In genomic region chr2:112481528-112482228, GRCh38 we compare ENCODE assay signal across 8 cellular contexts. TPM values are rescaled to one million over a fixed set of nuclear protein-coding genes. Genes with fewer than 3 reads are reported as not detected.
DNase-seq lines count a peak whose midpoint lies in the region; ATAC-seq and TF ChIP-seq lines count a peak whose summit lies in the region.

TTL (plus strand) TSS chr2:112482156; CDS start chr2:112482345, 189 bp downstream.

- peak within 1 kb of the TSS; percentile 95 for H3K4me3 Mint-ChIP-seq in activated CD4-positive, alpha-beta T cell treated with anti-CD3 and anti-CD28 coated beads, Interleukin-2, amount 10 ng/mL, durations not matched to agents 24 days and 14 days

- TF ChIP-seq CTCF in left lung (IDR thresholded peaks at IDR 0.05) = no peak

- peaks cover 40% of the 10 kb centered on the region for H3K4me1 Mint-ChIP-seq in activated CD4-positive, alpha-beta T cell treated with anti-CD3 and anti-CD28 coated beads, Interleukin-2, amount 10 ng/mL, durations not matched to agents 24 days and 14 days

- peak; percentile 88 for DNase-seq in NCI-H345 (lab: John Stamatoyannopoulos, UW)
- DNase-seq in activated CD4-positive, alpha-beta T cell treated with anti-CD3 and anti-CD28 coated beads, Interleukin-2, amount 10 ng/mL, durations not matched to agents 24 days and 14 days = peak; percentile 96
- DNase-seq in dedifferentiated amniotic fluid mesenchymal stem cell (ENCODE audit: extremely low spot score) = peak; percentile 49
- DNase-seq in left lung = peak; percentile 80 to 96
- peak; percentile 78 for DNase-seq in stimulated activated CD4-positive, alpha-beta T cell treated with anti-CD3 and anti-CD28 coated beads, Interleukin-2, amount 100 ng/mL, for 4 hours (ENCODE audit: low read depth)

- no peaks in the 10 kb centered on the region for H3K9me3 Mint-ChIP-seq in activated CD4-positive, alpha-beta T cell treated with anti-CD3 and anti-CD28 coated beads, Interleukin-2, amount 10 ng/mL, durations not matched to agents 24 days and 14 days

- H3K79me2 ChIP-seq in ACC112 (ENCODE audit: control insufficient read depth, insufficient read depth, low read length, unreplicated experiment) = peaks cover 42% of the 10 kb centered on the region

- peaks cover 2% of the 10 kb centered on the region for H3K27me3 Mint-ChIP-seq in activated CD4-positive, alpha-beta T cell treated with anti-CD3 and anti-CD28 coated beads, Interleukin-2, amount 10 ng/mL, durations not matched to agents 24 days and 14 days

- H3K36me3 Mint-ChIP-seq in activated CD4-positive, alpha-beta T cell treated with anti-CD3 and anti-CD28 coated beads, Interleukin-2, amount 10 ng/mL, durations not matched to agents 24 days and 14 days (ENCODE audit: low read depth) = peaks cover 27% of the 10 kb centered on the region

- peak within 1 kb of the TSS; percentile 100 for H3K4me3 ChIP-seq in ACC112 (ENCODE audit: low read depth, low read length)
- H3K4me3 ChIP-seq in left lung = peak within 1 kb of the TSS; percentile 84 to 93

- peak; percentile 56 for TF ChIP-seq POLR2A in GM18526 (IDR thresholded peaks at IDR 0.05; ENCODE audit: extremely low read depth, insufficient read length)

- peak within 1 kb of the TSS; percentile 78 for H2AFZ ChIP-seq in ACC112 (ENCODE audit: low read length, unreplicated experiment)

- H3K36me3 ChIP-seq in ACC112 (ENCODE audit: insufficient read depth, low read length) (no peaks in the 10 kb centered on the region), left lung (no peaks in the 10 kb centered on the region)

- H3K27ac Mint-ChIP-seq in activated CD4-positive, alpha-beta T cell treated with anti-CD3 and anti-CD28 coated beads, Interleukin-2, amount 10 ng/mL, durations not matched to agents 24 days and 14 days = peak within 1 kb of the TSS; percentile 97

- no peaks in the 10 kb centered on the region for H3K27me3 ChIP-seq in ACC112 (ENCODE audit: insufficient read depth, low read length)
- no peaks in the 10 kb centered on the region for H3K27me3 ChIP-seq in left lung

- H3K9me3 ChIP-seq in left lung = no peaks in the 10 kb centered on the region

- ATAC-seq in HG03064 (IDR thresholded peaks at IDR 0.05; ENCODE audit: low read depth, unreplicated experiment) (peak; percentile 58), left lung (peak; percentile 89)

- intact Hi-C loops in activated CD4-positive, alpha-beta T cell treated with anti-CD3 and anti-CD28 coated beads, Interleukin-2, amount 10 ng/mL, durations not matched to agents 24 days and 14 days (cut with micrococcal nuclease) = loop anchor here (1.0 to 5.0 kb wide), 7 partner anchors 61 to 597 kb away; partner anchors contain the start of genes ANAPC1, CHCHD5, POLR1B and SLC20A1
- intact Hi-C loops in left lung (cut with DNase I) = no loop called here

- H3K4me1 ChIP-seq in ACC112 (ENCODE audit: control insufficient read depth, insufficient read depth, low read length, unreplicated experiment) (peaks cover 17% of the 10 kb centered on the region), left lung (peaks cover 15 to 39% of the 10 kb centered on the region in 2 donors)

- H3K27ac ChIP-seq in ACC112 (ENCODE audit: low read depth, low read length) (peak within 1 kb of the TSS; percentile 74), left lung (peak within 1 kb of the TSS; percentile 85 to 95)

RNA-seq across cellular contexts. Expression of gene TTL, which starts in this region (rescaled TPM):
- total RNA-seq in activated CD4-positive, alpha-beta T cell treated with anti-CD3 and anti-CD28 coated beads, Interleukin-2, amount 10 ng/mL, durations not matched to agents 24 days and 14 days = 44.6 and 48.5 TPM in 2 replicates
- 10 to 100 TPM; 40.1 to 51.2 TPM for total RNA-seq in left lung

Comparison
In these comparisons a context has a peak if more than half of its experiments do, and no peak if none do; other contexts are left out.
1. Peak in every context shown above with its lines: DNase-seq, ATAC-seq, H3K4me3 ChIP-seq and H3K27ac ChIP-seq.